Comparison of ENCODE assay signal across 10 cellular contexts in the genomic region with DNA sequence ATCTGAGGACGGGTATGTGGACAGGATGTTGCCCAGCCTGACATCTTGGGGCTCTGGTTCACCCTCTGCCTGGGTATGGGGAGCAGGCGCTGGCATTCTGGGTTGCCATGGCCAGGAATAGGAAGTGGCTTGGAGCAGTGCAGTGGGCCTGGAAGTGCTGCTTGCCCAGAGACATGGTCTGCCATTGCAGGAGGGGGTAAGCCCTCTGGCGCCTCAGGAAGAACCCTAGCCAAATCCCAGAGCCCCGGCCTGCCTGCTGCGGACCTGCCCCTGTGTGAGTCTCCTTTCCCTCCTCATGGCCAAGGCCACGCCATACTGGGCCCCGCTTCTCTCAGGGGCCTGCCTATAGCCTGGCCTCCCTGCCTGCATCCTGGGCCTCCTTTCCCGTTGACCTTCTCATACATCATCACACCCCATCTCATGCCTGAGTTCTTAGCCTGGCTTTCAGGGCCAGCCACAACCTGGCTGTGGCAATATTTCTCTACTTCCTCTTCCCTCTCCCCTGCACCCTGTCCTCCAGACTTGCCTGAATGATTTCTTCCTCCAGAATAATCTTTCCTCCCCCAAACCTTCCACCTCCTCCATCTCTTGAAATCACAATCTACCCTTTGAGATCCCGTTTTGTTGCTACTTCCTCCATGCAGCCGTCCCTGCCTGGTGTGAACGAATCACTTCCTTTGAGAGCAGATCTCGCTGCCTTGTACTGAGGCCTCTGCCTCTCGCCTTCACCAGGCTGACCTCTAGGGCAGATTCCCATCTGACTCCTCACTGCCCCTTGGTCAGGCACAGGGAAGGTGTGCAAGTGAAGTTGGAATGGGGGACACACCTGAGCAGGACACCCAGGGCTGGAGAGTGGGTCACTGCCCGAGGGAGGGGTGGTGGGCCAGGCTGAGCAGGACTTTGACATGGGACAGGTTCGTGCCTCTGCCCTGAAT. TPM values are rescaled to one million over a fixed set of nuclear protein-coding genes. Genes with fewer than 3 reads are reported as not detected.
DNase-seq lines count a peak whose midpoint lies in the region; ATAC-seq and TF ChIP-seq lines count a peak whose summit lies in the region.
"Had no signal": no experiment of that assay in that cellular context is flagged by ENCODE, and none has a peak within 500 bp of the region (broad histone marks: within the 10 kb centered on the region; RNA-seq: fewer than 3 reads in every experiment).

No MANE protein-coding gene starts in this region.

- in situ Hi-C loops in KBM-7 (cut with MboI; ENCODE audit: low pct_unique_long_range_greater_than_20kb, low sequenced_read_pairs), result no loop called here

- H3K36me3 Mint-ChIP-seq in immature natural killer cell, result no peaks in the 10 kb centered on the region
- no peaks in the 10 kb centered on the region for H3K36me3 Mint-ChIP-seq in activated naive CD4-positive, alpha-beta T cell treated with anti-CD3 and anti-CD28 coated beads, Interleukin-2, amount 10 ng/mL, durations not matched to agents 7 days and 5 days

- no peaks in the 10 kb centered on the region for H3K9me3 ChIP-seq in suprapubic skin
- H3K9me3 ChIP-seq in BE2C, result no peaks in the 10 kb centered on the region

- H3K4me1 ChIP-seq in suprapubic skin (peaks cover 45% of the 10 kb centered on the region), BE2C (peaks cover 37% of the 10 kb centered on the region)

- ATAC-seq in stimulated activated naive CD8-positive, alpha-beta T cell treated with anti-CD3 and anti-CD28 coated beads, Interleukin-15, Interleukin-2, amounts not matched to agents 100 U/mL and 50 U/mL, for 24 hours, result no peak
- no peak for ATAC-seq in GM18498 (IDR thresholded peaks at IDR 0.05; ENCODE audit: unreplicated experiment)

- TF ChIP-seq CTCF in VCaP (conservative IDR thresholded peaks at IDR 0.05) (no peak), suprapubic skin (IDR thresholded peaks at IDR 0.05) (no peak), BE2C (IDR thresholded peaks at IDR 0.05; ENCODE audit: low read depth, low read length) (no peak)

- peaks cover 76 to 96% of the 10 kb centered on the region in 2 donors for H3K4me1 Mint-ChIP-seq in immature natural killer cell
- peaks cover 23% of the 10 kb centered on the region for H3K4me1 Mint-ChIP-seq in activated naive CD4-positive, alpha-beta T cell treated with anti-CD3 and anti-CD28 coated beads, Interleukin-2, amount 10 ng/mL, durations not matched to agents 7 days and 5 days

- H3K4me3 Mint-ChIP-seq in immature natural killer cell, result peak overlapping the region; percentile 57 to 86 (median 69)
- no peak overlapping the region for H3K4me3 Mint-ChIP-seq in activated naive CD4-positive, alpha-beta T cell treated with anti-CD3 and anti-CD28 coated beads, Interleukin-2, amount 10 ng/mL, durations not matched to agents 7 days and 5 days

- no peak for TF ChIP-seq EP300 in suprapubic skin (IDR thresholded peaks at IDR 0.05)

- H3K4me3 ChIP-seq in suprapubic skin (no peak overlapping the region), BE2C (ENCODE audit: low read depth, low read length) (no peak overlapping the region)

- no peaks in the 10 kb centered on the region for H3K27me3 ChIP-seq in suprapubic skin
- H3K27me3 ChIP-seq in BE2C, result no peaks in the 10 kb centered on the region

- DNase-seq in KBM-7 (peak; percentile 74), immature natural killer cell (peak; percentile 31 to 36 (median 35)), suprapubic skin (ENCODE audit: low spot score in 2 of 2) (peak; percentile 49 to 78), BE2C (no peak)
- no peak for DNase-seq in activated naive CD4-positive, alpha-beta T cell treated with anti-CD3 and anti-CD28 coated beads, Interleukin-2, amount 10 ng/mL, durations not matched to agents 7 days and 5 days
- no peak for DNase-seq in stimulated activated naive CD8-positive, alpha-beta T cell treated with anti-CD3 and anti-CD28 coated beads, Interleukin-15, Interleukin-2, amounts not matched to agents 100 U/mL and 50 U/mL, for 24 hours
- DNase-seq: NCI-H524, substantia nigra had no signal

- H3K27ac ChIP-seq in VCaP (peak overlapping the region; percentile 10; the same call in 1 of the 2 replicates), suprapubic skin (peak overlapping the region; percentile 86)

- H3K27ac Mint-ChIP-seq in immature natural killer cell, result peak overlapping the region; percentile 56 to 90 (median 80)
- H3K27ac Mint-ChIP-seq in activated naive CD4-positive, alpha-beta T cell treated with anti-CD3 and anti-CD28 coated beads, Interleukin-2, amount 10 ng/mL, durations not matched to agents 7 days and 5 days, result no peak overlapping the region

- H3K36me3 ChIP-seq in suprapubic skin, result no peaks in the 10 kb centered on the region
- no peaks in the 10 kb centered on the region for H3K36me3 ChIP-seq in BE2C

- WGBS in suprapubic skin, result 79% methylated on average over 15 of the region's 15 CpGs

- peaks cover 9 to 21% (median 13%) of the 10 kb centered on the region in 3 donors for H3K27me3 Mint-ChIP-seq in immature natural killer cell (ENCODE audit: low read depth in 3 of 3)
- H3K27me3 Mint-ChIP-seq in activated naive CD4-positive, alpha-beta T cell treated with anti-CD3 and anti-CD28 coated beads, Interleukin-2, amount 10 ng/mL, durations not matched to agents 7 days and 5 days, result peaks cover 50% of the 10 kb centered on the region

- CTCF ChIA-PET in activated naive CD4-positive, alpha-beta T cell treated with anti-CD3 and anti-CD28 coated beads, Interleukin-2, amount 10 ng/mL, durations not matched to agents 7 days and 5 days (lab: Charles Lee), result interaction anchor here (2.1 kb wide), 1 partner anchor 19 kb away, joined by 5 read pairs; no protein-coding TSS in a partner anchor

- no peak for TF ChIP-seq POLR2A in suprapubic skin (IDR thresholded peaks at IDR 0.05)

- H3K9me3 Mint-ChIP-seq in immature natural killer cell, result no peaks in the 10 kb centered on the region
- H3K9me3 Mint-ChIP-seq in activated naive CD4-positive, alpha-beta T cell treated with anti-CD3 and anti-CD28 coated beads, Interleukin-2, amount 10 ng/mL, durations not matched to agents 7 days and 5 days, result no peaks in the 10 kb centered on the region

RNA-seq across cellular contexts. Expression of a gene that starts 5.2 kb away (rescaled TPM):
- polyA plus RNA-seq in immature natural killer cell, result 10 to 100 TPM in 1 of 3 donors, 1 to 10 TPM in 2; 1.6 to 18.8 (median 6.1) TPM
- total RNA-seq in suprapubic skin, result 1 to 10 TPM in 3 of 4 donors, under 1 TPM in 1; 0.87 to 2.0 (median 1.1) TPM
- polyA plus RNA-seq in BE2C (2012; ENCODE audit: insufficient read depth, insufficient read length, low read depth), result 13.2 TPM

RNA-seq across cellular contexts. Expression of a gene that starts 30.7 kb away (rescaled TPM):
- not detected for polyA plus RNA-seq in immature natural killer cell
- 1 to 10 TPM in 1 of 4 donors, not detected in 3; 9.6 TPM for total RNA-seq in suprapubic skin
- 0.94 TPM for polyA plus RNA-seq in BE2C (2012; ENCODE audit: insufficient read depth, insufficient read length, low read depth)

RNA-seq across cellular contexts. Expression of a gene that starts 37.7 kb away (rescaled TPM):
- not detected for polyA plus RNA-seq in immature natural killer cell
- total RNA-seq in suprapubic skin, result not detected
- not detected for polyA plus RNA-seq in BE2C (2012; ENCODE audit: insufficient read depth, insufficient read length, low read depth)

RNA-seq across cellular contexts. Expression of a gene that starts 56.1 kb away (rescaled TPM):
- polyA plus RNA-seq in immature natural killer cell, result under 1 TPM in 2 of 3 donors, not detected in 1; 0.21 to 0.45 TPM
- total RNA-seq in suprapubic skin, result 1 to 10 TPM in 3 of 4 donors, under 1 TPM in 1; 0.34 to 2.4 (median 2.0) TPM
- polyA plus RNA-seq in BE2C (2012; ENCODE audit: insufficient read depth, insufficient read length, low read depth), result 0.36 TPM

Comparison
In these comparisons a context has a peak if more than half of its experiments do, and no peak if none do; other contexts are left out.
1. DNase-seq: peak in KBM-7 (single experiment), immature natural killer cell (3 of 3) and suprapubic skin (2 of 2); none in activated naive CD4-positive, alpha-beta T cell treated with anti-CD3 and anti-CD28 coated beads, Interleukin-2, amount 10 ng/mL, durations not matched to agents 7 days and 5 days (single experiment), stimulated activated naive CD8-positive, alpha-beta T cell treated with anti-CD3 and anti-CD28 coated beads, Interleukin-15, Interleukin-2, amounts not matched to agents 100 U/mL and 50 U/mL, for 24 hours (single experiment) and BE2C (single experiment).